ENCODE assay signal across 11 cellular contexts in the genomic region with DNA sequence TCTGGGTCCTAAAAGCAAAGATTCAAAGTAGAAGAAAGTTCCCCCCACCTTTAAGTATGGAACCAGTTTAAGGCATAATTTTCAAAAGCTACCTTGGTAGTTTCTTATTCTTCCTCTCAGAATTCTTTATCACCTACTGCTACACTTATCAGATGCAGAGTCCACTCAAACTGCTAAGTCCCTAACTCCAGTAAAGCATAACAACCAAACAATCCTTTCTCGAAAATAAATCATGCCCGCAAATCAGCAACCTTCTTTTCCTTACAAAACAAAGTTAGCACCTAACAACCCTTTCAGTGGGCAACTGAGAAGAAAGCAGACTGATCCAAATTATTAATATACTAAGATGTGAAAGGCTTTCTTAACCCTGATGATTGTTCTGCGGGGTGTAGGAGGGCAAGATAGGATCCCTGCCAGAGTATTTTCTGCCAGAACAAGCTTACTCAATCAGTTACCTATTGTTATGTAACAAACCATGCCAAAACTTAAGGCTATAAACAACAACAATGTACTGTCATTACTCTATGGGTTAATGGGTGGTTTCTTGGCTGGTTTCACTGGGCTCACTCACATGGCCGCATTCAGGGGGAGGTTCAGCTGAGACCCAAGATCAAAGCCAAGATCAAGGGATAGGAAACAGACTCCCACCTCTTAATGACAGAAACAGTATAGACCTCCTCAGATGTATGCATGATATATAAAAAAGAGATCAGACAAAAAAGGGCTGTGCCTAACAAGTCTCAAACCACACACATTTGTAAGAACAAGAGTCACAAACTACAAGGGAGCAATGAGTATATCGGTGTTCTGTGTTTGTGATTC. TPM values are rescaled to one million over a fixed set of nuclear protein-coding genes. Genes with fewer than 3 reads are reported as not detected.
DNase-seq lines count a peak whose midpoint lies in the region; ATAC-seq and TF ChIP-seq lines count a peak whose summit lies in the region.
"Had no signal": no experiment of that assay in that cellular context is flagged by ENCODE, and none has a peak within 500 bp of the region (broad histone marks: within the 10 kb centered on the region; RNA-seq: fewer than 3 reads in every experiment).

No MANE protein-coding gene starts in this region.

- peak; percentile 9 for ATAC-seq in lung (ENCODE audit: insufficient read depth, low FRiP score)

- H3K27me3 ChIP-seq in lung (ENCODE audit: control insufficient read depth, insufficient read depth) (no peaks in the 10 kb centered on the region), MG63 (no peaks in the 10 kb centered on the region)
- H3K27me3 ChIP-seq: dorsolateral prefrontal cortex had no signal

- peaks cover 0 to 2% of the 10 kb centered on the region in 2 donors for H3K36me3 ChIP-seq in lung (ENCODE audit: control insufficient read depth in 2 of 2, insufficient read depth in 2 of 2, low read length in 2 of 2)
- H3K36me3 ChIP-seq in MG63 = peaks cover 3% of the 10 kb centered on the region; the same call in 1 of the 2 replicates
- H3K36me3 ChIP-seq: HAP-1 had no signal

- 54 to 67% methylated on average over 5 of the region's 5 CpGs for WGBS in lung, 2 donors

- H3K4me1 Mint-ChIP-seq in T-helper 2 cell treated with Interferon-gamma antibody and Interleukin-4, amounts not matched to agents 5 μg/mL and 100 μg/mL, for 36 hours (ENCODE audit: low read depth) = peaks cover 15% of the 10 kb centered on the region

- no peaks in the 10 kb centered on the region for H3K9me3 Mint-ChIP-seq in T-helper 2 cell treated with Interferon-gamma antibody and Interleukin-4, amounts not matched to agents 5 μg/mL and 100 μg/mL, for 36 hours

- peak overlapping the region in 1 of 2 donors; percentile 25 for H3K27ac ChIP-seq in lung (ENCODE audit: low read depth in 1 of 2, low read length in 1 of 2)

- no peak for TF ChIP-seq CTCF in lung (IDR thresholded peaks at IDR 0.05; ENCODE audit: control extremely low read depth, extremely low read depth)

- no peaks in the 10 kb centered on the region for H3K27me3 Mint-ChIP-seq in T-helper 2 cell treated with Interferon-gamma antibody and Interleukin-4, amounts not matched to agents 5 μg/mL and 100 μg/mL, for 36 hours (ENCODE audit: low read depth)

- no peak overlapping the region for H3K27ac Mint-ChIP-seq in T-helper 2 cell treated with Interferon-gamma antibody and Interleukin-4, amounts not matched to agents 5 μg/mL and 100 μg/mL, for 36 hours

- no peak overlapping the region for H3K4me3 ChIP-seq in lung
- H3K4me3 ChIP-seq in MG63 = no peak overlapping the region
- H3K4me3 ChIP-seq: dorsolateral prefrontal cortex, HAP-1 had no signal

- no peaks in the 10 kb centered on the region for H3K9me3 ChIP-seq in lung (ENCODE audit: control insufficient read depth in 2 of 2, insufficient read depth in 1 of 2, low read length in 1 of 2)
- H3K9me3 ChIP-seq in MG63 = no peaks in the 10 kb centered on the region

- H3K36me3 Mint-ChIP-seq in T-helper 2 cell treated with Interferon-gamma antibody and Interleukin-4, amounts not matched to agents 5 μg/mL and 100 μg/mL, for 36 hours (ENCODE audit: low read depth) = peaks cover 13% of the 10 kb centered on the region

- peak; percentile 28 for DNase-seq in stimulated activated CD4-positive, alpha-beta T cell treated with anti-CD3 and anti-CD28 coated beads, Interleukin-4, amount 100 ng/mL, for 24 hours
- no peak for DNase-seq in stimulated activated CD4-positive, alpha-beta T cell treated with anti-CD3 and anti-CD28 coated beads, Interleukin-12 subunit alpha, Interleukin-12 subunit beta, amount 100 ng/mL, for 4 hours
- DNase-seq in activated gamma-delta T cell treated with anti-CD3 and anti-CD28 coated beads, Interleukin-2, amount 50 U/mL, for 16 hours (ENCODE audit: low read depth) = peak; percentile 10
- no peak for DNase-seq in lung (ENCODE audit: low spot score)
- DNase-seq in MG63 = no peak
- DNase-seq in T-helper 2 cell treated with Interferon-gamma antibody and Interleukin-4, amounts not matched to agents 5 μg/mL and 100 μg/mL, for 36 hours (ENCODE audit: low spot score) = no peak
- DNase-seq in OCI-M1 (lab: John Stamatoyannopoulos, UW) = no peak
- DNase-seq in LoVo (ENCODE audit: low spot score) = no peak
- DNase-seq: activated CD4-positive, alpha-beta T cell treated with anti-CD3 and anti-CD28 coated beads for 48 hours; dorsolateral prefrontal cortex had no signal

- peaks cover 4 to 17% of the 10 kb centered on the region in 2 donors for H3K4me1 ChIP-seq in lung (ENCODE audit: control insufficient read depth in 2 of 2, insufficient read depth in 2 of 2, low read length in 2 of 2)

- no peak overlapping the region for H3K4me3 Mint-ChIP-seq in T-helper 2 cell treated with Interferon-gamma antibody and Interleukin-4, amounts not matched to agents 5 μg/mL and 100 μg/mL, for 36 hours

RNA-seq across cellular contexts. Expression of gene CCDC6, which starts 42.0 kb away (rescaled TPM):
- total RNA-seq in lung = 10 to 100 TPM; 42.7 to 77.2 TPM
- 10 to 100 TPM; 13.2 to 13.5 TPM for polyA plus RNA-seq in lung
- total RNA-seq in MG63 (2014; rRNA removed; shearing (Covaris generic); ENCODE audit: low replicate concordance) = 19.0 and 21.1 TPM in 2 replicates

Comparison
In these comparisons a context has a peak if more than half of its experiments do, and no peak if none do; other contexts are left out.
1. DNase-seq: peak in stimulated activated CD4-positive, alpha-beta T cell treated with anti-CD3 and anti-CD28 coated beads, Interleukin-4, amount 100 ng/mL, for 24 hours (single experiment) and activated gamma-delta T cell treated with anti-CD3 and anti-CD28 coated beads, Interleukin-2, amount 50 U/mL, for 16 hours (single experiment); none in stimulated activated CD4-positive, alpha-beta T cell treated with anti-CD3 and anti-CD28 coated beads, Interleukin-12 subunit alpha, Interleukin-12 subunit beta, amount 100 ng/mL, for 4 hours (single experiment), lung (single experiment), MG63 (single experiment), T-helper 2 cell treated with Interferon-gamma antibody and Interleukin-4, amounts not matched to agents 5 μg/mL and 100 μg/mL, for 36 hours (single experiment), OCI-M1 (single experiment) and LoVo (single experiment).